ENCODE assay signal across 13 cellular contexts in the genomic region with DNA sequence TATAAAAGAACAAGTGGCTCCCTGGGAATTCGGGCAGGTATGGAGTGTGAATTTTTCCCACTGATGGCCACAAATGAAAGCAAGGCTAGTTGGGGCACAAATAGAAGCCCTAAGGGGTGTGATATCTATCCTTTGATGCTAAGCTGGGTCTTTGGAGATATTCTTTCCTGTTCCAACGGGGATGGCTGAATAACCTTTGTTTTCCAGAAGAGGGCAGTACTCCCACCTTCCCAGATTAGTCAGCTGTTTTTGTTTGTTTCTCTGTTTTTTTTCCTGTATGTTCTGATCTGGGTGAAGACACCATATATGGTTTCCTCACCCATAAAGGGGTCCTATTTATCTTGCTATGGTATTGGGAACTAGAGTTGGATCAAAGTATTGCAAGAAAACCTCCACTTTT.
DNase-seq lines count a peak whose midpoint lies in the region; ATAC-seq, FAIRE-seq and TF ChIP-seq lines count a peak whose summit lies in the region.
"Had no signal": no experiment of that assay in that cellular context is flagged by ENCODE, and none has a peak within 500 bp of the region (broad histone marks: within the 10 kb centered on the region; RNA-seq: fewer than 3 reads in every experiment).

No MANE protein-coding gene starts in this region.

- H3K4me3 ChIP-seq in Loucy (ENCODE audit: low read length, poor library complexity, severe bottlenecking): no peak overlapping the region
- no peak overlapping the region for H3K4me3 ChIP-seq in bronchial epithelial cell (ENCODE audit: low read depth, low read length)
- no peak overlapping the region for H3K4me3 ChIP-seq in right lobe of liver
- H3K4me3 ChIP-seq: sigmoid colon, SK-N-MC had no signal

- H3K9me3 ChIP-seq in Loucy (ENCODE audit: insufficient read depth, low read depth, low read length): no peaks in the 10 kb centered on the region
- H3K9me3 ChIP-seq in right lobe of liver: no peaks in the 10 kb centered on the region

- no peaks in the 10 kb centered on the region for H3K9me2 ChIP-seq in Loucy (replicated peaks; ENCODE audit: low read depth, low read length)

- H3K27me3 ChIP-seq in Loucy (ENCODE audit: insufficient read depth, low read length, poor library complexity, severe bottlenecking) (no peaks in the 10 kb centered on the region), bronchial epithelial cell (ENCODE audit: control insufficient read depth, insufficient read depth, low read length) (no peaks in the 10 kb centered on the region), right lobe of liver (no peaks in the 10 kb centered on the region)
- H3K27me3 ChIP-seq: sigmoid colon had no signal

- peak; percentile 30 for DNase-seq in GM03348 (ENCODE audit: low spot score)
- peak; percentile 30 for DNase-seq in bronchial epithelial cell (ENCODE audit: low read depth)
- no peak for DNase-seq in right lobe of liver
- DNase-seq in NOMO-1 treated with dmso at 0.1 percent for 144 hours (lab: John Stamatoyannopoulos, UW; ENCODE audit: unreplicated experiment): no peak
- DNase-seq in C1 segment of cervical spinal cord (lab: John Stamatoyannopoulos, UW): no peak
- DNase-seq: activated CD4-positive, alpha-beta memory T cell treated with anti-CD3 and anti-CD28 coated beads, Interleukin-2, amount 10 ng/mL, durations not matched to agents 7 days and 5 days; KG1; NCI-H2171; sigmoid colon had no signal

- intact Hi-C loops in right lobe of liver (cut with DNase I): no loop called here

- 17% methylated on average over 2 of the region's 2 CpGs for WGBS in right lobe of liver (ENCODE audit: insufficient coverage, low coverage, low lambda C conversion rate, missing lambda C conversion rate)

- no peaks in the 10 kb centered on the region for H3F3A ChIP-seq in Loucy (ENCODE audit: low read depth)

- no peaks in the 10 kb centered on the region for H4K20me1 ChIP-seq in Loucy (ENCODE audit: insufficient read depth, low read length, poor library complexity, severe bottlenecking)

- H2AFZ ChIP-seq in Loucy (ENCODE audit: low read length): no peak overlapping the region

- H3K4me1 ChIP-seq in Loucy (ENCODE audit: insufficient read depth, low read length, poor library complexity, severe bottlenecking): no peaks in the 10 kb centered on the region
- no peaks in the 10 kb centered on the region for H3K4me1 ChIP-seq in right lobe of liver
- H3K4me1 ChIP-seq: sigmoid colon had no signal

- no peaks in the 10 kb centered on the region for H3K79me2 ChIP-seq in Loucy (ENCODE audit: insufficient read depth, low read length)

- no peak for FAIRE-seq in bronchial epithelial cell (lab: Jason Lieb, UNC)

- TF ChIP-seq CTCF in Loucy (conservative IDR thresholded peaks at IDR 0.05; ENCODE audit: low read length) (peak; percentile 48), bronchial epithelial cell (IDR thresholded peaks at IDR 0.05; ENCODE audit: insufficient read depth, low read length, severe bottlenecking) (peak; percentile 55), right lobe of liver (IDR thresholded peaks at IDR 0.05) (peak; percentile 40 to 44 (median 42))

- peak; percentile 37 to 61 (median 54) for ATAC-seq in right lobe of liver
- ATAC-seq in GM21717 (IDR thresholded peaks at IDR 0.05; ENCODE audit: unreplicated experiment): no peak
- ATAC-seq in HG02885 (IDR thresholded peaks at IDR 0.05; ENCODE audit: poor library complexity, unreplicated experiment): no peak

- no peak overlapping the region for H3K27ac ChIP-seq in right lobe of liver
- H3K27ac ChIP-seq: sigmoid colon, SK-N-MC had no signal

- TF ChIP-seq POLR2A in right lobe of liver (IDR thresholded peaks at IDR 0.05): no peak

- H3K9ac ChIP-seq in Loucy (ENCODE audit: low read depth, low read length, poor library complexity, severe bottlenecking): no peak overlapping the region

- H3K4me2 ChIP-seq in Loucy (ENCODE audit: low read depth, low read length, poor library complexity, severe bottlenecking): no peak overlapping the region

- no peaks in the 10 kb centered on the region for H3K36me3 ChIP-seq in Loucy (ENCODE audit: insufficient read depth, low read length)
- H3K36me3 ChIP-seq in bronchial epithelial cell (ENCODE audit: control insufficient read depth, insufficient read depth, low read length): no peaks in the 10 kb centered on the region
- H3K36me3 ChIP-seq in right lobe of liver: no peaks in the 10 kb centered on the region
- H3K36me3 ChIP-seq: sigmoid colon had no signal

Comparison
In these comparisons a context has a peak if more than half of its experiments do, and no peak if none do; other contexts are left out.
1. DNase-seq: peak in GM03348 (single experiment) and bronchial epithelial cell (single experiment); none in right lobe of liver (0 of 3), NOMO-1 treated with dmso at 0.1 percent for 144 hours (single experiment) and C1 segment of cervical spinal cord (0 of 14).
2. ATAC-seq: peak in right lobe of liver (4 of 4); none in GM21717 (single experiment) and HG02885 (single experiment).
3. Peak in every context shown above with its lines, with median percentiles within 50 percentile points of each other: CTCF ChIP-seq.